In genomic region chr7:78924581-78924980, GRCh38 we compare ENCODE assay signal across 8 cellular contexts.
DNase-seq lines count a peak whose midpoint lies in the region; ATAC-seq and TF ChIP-seq lines count a peak whose summit lies in the region.

No MANE protein-coding gene starts in this region.

- H3K27ac Mint-ChIP-seq in T-cell, result no peak overlapping the region

- H3K4me3 Mint-ChIP-seq in T-cell, result no peak overlapping the region

- in situ Hi-C loops in ACHN (cut with HindIII; ENCODE audit: low pct_ligation_motif_present, low pct_unique_long_range_greater_than_20kb, low sequenced_read_pairs) (no loop called here), GM13977 (cut with MboI; ENCODE audit: low pct_unique_long_range_greater_than_20kb, low sequenced_read_pairs, unreplicated experiment) (no loop called here)

- CTCF ChIA-PET in T-cell (lab: Charles Lee), result no interaction called here

- ATAC-seq in T-cell (replicated peaks in 1 of 4) (no peak), HG03432 (IDR thresholded peaks at IDR 0.05; ENCODE audit: unreplicated experiment) (no peak)

- POLR2A ChIA-PET in T-cell (lab: Charles Lee), result interaction anchor here in 1 of 2 donors (0.6 kb wide), 1 partner anchor 98 kb away, joined by 3 read pairs; no protein-coding TSS in a partner anchor

- TF ChIP-seq CTCF in GM13977 (IDR thresholded peaks at IDR 0.05; ENCODE audit: extremely low read depth, insufficient read depth, missing control alignments), result peak; percentile 22

- no peaks in the 10 kb centered on the region for H3K4me1 Mint-ChIP-seq in T-cell

- H3K9me3 Mint-ChIP-seq in T-cell, result peaks cover 4 to 8% (median 5%) of the 10 kb centered on the region in 3 donors

- H3K36me3 Mint-ChIP-seq in T-cell, result no peaks in the 10 kb centered on the region

- no peaks in the 10 kb centered on the region for H3K27me3 Mint-ChIP-seq in T-cell

- peak; percentile 46 for DNase-seq in ACHN
- DNase-seq in GM13977 (ENCODE audit: low spot score), result no peak
- peak; percentile 41 for DNase-seq in OCI-M1 (lab: John Stamatoyannopoulos, UW)
- peak; percentile 12 for DNase-seq in glomerular visceral epithelial cell (ENCODE audit: extremely low spot score)
- no peak for DNase-seq in T-helper 9 cell
- no peak for DNase-seq in T-cell
- no peak for DNase-seq in UCSD-AML1 (lab: John Stamatoyannopoulos, UW; ENCODE audit: unreplicated experiment)

Comparison
In these comparisons a context has a peak if more than half of its experiments do, and no peak if none do; other contexts are left out.
1. DNase-seq: peak in ACHN (single experiment), OCI-M1 (single experiment) and glomerular visceral epithelial cell (single experiment); none in GM13977 (single experiment), T-helper 9 cell (single experiment), T-cell (0 of 34) and UCSD-AML1 (single experiment).